8 cellular contexts compared by ENCODE assay signal in genomic region chr1:923131-923990, GRCh38. TPM values are rescaled to one million over a fixed set of nuclear protein-coding genes. Genes with fewer than 3 reads are reported as not detected.
DNase-seq lines count a peak whose midpoint lies in the region; ATAC-seq and TF ChIP-seq lines count a peak whose summit lies in the region.

Gene SAMD11 (plus strand): TSS chr1:923923. CDS start chr1:924432, 509 bp downstream.

- peaks cover 53% of the 10 kb centered on the region for H3K27me3 Mint-ChIP-seq in activated CD8-positive, alpha-beta T cell treated with anti-CD3 and anti-CD28 coated beads for 36 hours
- peaks cover 56 to 74% of the 10 kb centered on the region in 2 donors for H3K27me3 Mint-ChIP-seq in effector memory CD8-positive, alpha-beta T cell

- DNase-seq in GM10266 (ENCODE audit: extremely low spot score) = peak; percentile 72
- DNase-seq in NCI-H2227 (lab: John Stamatoyannopoulos, UW; ENCODE audit: unreplicated experiment) = peak; percentile 94
- peak; percentile 61 for DNase-seq in activated CD8-positive, alpha-beta T cell treated with anti-CD3 and anti-CD28 coated beads for 36 hours
- DNase-seq in effector memory CD8-positive, alpha-beta T cell = peak; percentile 60 to 75 (median 66)
- DNase-seq in medulla oblongata (ENCODE audit: extremely low spot score) = peak; percentile 81
- DNase-seq in stimulated activated CD8-positive, alpha-beta memory T cell treated with anti-CD3 and anti-CD28 coated beads, Interleukin-12 subunit alpha, Interleukin-12 subunit beta, amount 100 ng/mL, for 1 hour (ENCODE audit: low read depth) = peak; percentile 33
- DNase-seq in NCI-H2107 (lab: John Stamatoyannopoulos, UW) = no peak

- H3K4me1 Mint-ChIP-seq in activated CD8-positive, alpha-beta T cell treated with anti-CD3 and anti-CD28 coated beads for 36 hours (ENCODE audit: low read depth) = peaks cover 15% of the 10 kb centered on the region
- peaks cover 10 to 18% of the 10 kb centered on the region in 2 donors for H3K4me1 Mint-ChIP-seq in effector memory CD8-positive, alpha-beta T cell (ENCODE audit: low read depth in 2 of 2)

- intact Hi-C loops in activated CD8-positive, alpha-beta T cell treated with anti-CD3 and anti-CD28 coated beads for 36 hours (cut with micrococcal nuclease) = no loop called here

- CTCF ChIA-PET in activated CD8-positive, alpha-beta T cell treated with anti-CD3 and anti-CD28 coated beads for 36 hours (lab: Charles Lee) = no interaction called here

- no peaks in the 10 kb centered on the region for H3K36me3 Mint-ChIP-seq in activated CD8-positive, alpha-beta T cell treated with anti-CD3 and anti-CD28 coated beads for 36 hours (ENCODE audit: low read depth)
- H3K36me3 Mint-ChIP-seq in effector memory CD8-positive, alpha-beta T cell (ENCODE audit: insufficient read depth) = peaks cover 4% of the 10 kb centered on the region

- TF ChIP-seq CTCF in GM10266 (IDR thresholded peaks at IDR 0.05; ENCODE audit: control insufficient read depth, insufficient read depth, low read depth, missing control alignments) = no peak
- TF ChIP-seq CTCF in activated CD8-positive, alpha-beta T cell treated with anti-CD3 and anti-CD28 coated beads for 36 hours (IDR thresholded peaks at IDR 0.05) = no peak

- POLR2A ChIA-PET in activated CD8-positive, alpha-beta T cell treated with anti-CD3 and anti-CD28 coated beads for 36 hours (lab: Charles Lee) = interaction anchor here (0.9 to 1.1 kb wide), 2 partner anchors 17 to 47 kb away, joined by 3 read pairs; no protein-coding TSS in a partner anchor

- peak; percentile 25 for ATAC-seq in activated CD8-positive, alpha-beta T cell treated with anti-CD3 and anti-CD28 coated beads for 36 hours
- ATAC-seq in effector memory CD8-positive, alpha-beta T cell (replicated peaks) = peak; percentile 71
- no peak for ATAC-seq in HG03378 (IDR thresholded peaks at IDR 0.05; ENCODE audit: unreplicated experiment)

- H3K4me3 Mint-ChIP-seq in activated CD8-positive, alpha-beta T cell treated with anti-CD3 and anti-CD28 coated beads for 36 hours = peak within 1 kb of the TSS; percentile 68
- H3K4me3 Mint-ChIP-seq in effector memory CD8-positive, alpha-beta T cell = peak within 1 kb of the TSS; percentile 74 to 78

- H3K27ac Mint-ChIP-seq in activated CD8-positive, alpha-beta T cell treated with anti-CD3 and anti-CD28 coated beads for 36 hours = no peak within 1 kb of the TSS
- no peak within 1 kb of the TSS for H3K27ac Mint-ChIP-seq in effector memory CD8-positive, alpha-beta T cell

- no peaks in the 10 kb centered on the region for H3K9me3 Mint-ChIP-seq in activated CD8-positive, alpha-beta T cell treated with anti-CD3 and anti-CD28 coated beads for 36 hours
- H3K9me3 Mint-ChIP-seq in effector memory CD8-positive, alpha-beta T cell = no peaks in the 10 kb centered on the region

RNA-seq across cellular contexts. Expression of gene SAMD11, which starts in this region (rescaled TPM):
- total RNA-seq in activated CD8-positive, alpha-beta T cell treated with anti-CD3 and anti-CD28 coated beads for 36 hours = not detected

Comparison
In these comparisons a context has a peak if more than half of its experiments do, and no peak if none do; other contexts are left out.
1. Peak in DNase-seq and ATAC-seq in activated CD8-positive, alpha-beta T cell treated with anti-CD3 and anti-CD28 coated beads for 36 hours; RNA of the gene not detected or under 1 TPM.